ENCODE assay signal across 19 cellular contexts in the genomic region with DNA sequence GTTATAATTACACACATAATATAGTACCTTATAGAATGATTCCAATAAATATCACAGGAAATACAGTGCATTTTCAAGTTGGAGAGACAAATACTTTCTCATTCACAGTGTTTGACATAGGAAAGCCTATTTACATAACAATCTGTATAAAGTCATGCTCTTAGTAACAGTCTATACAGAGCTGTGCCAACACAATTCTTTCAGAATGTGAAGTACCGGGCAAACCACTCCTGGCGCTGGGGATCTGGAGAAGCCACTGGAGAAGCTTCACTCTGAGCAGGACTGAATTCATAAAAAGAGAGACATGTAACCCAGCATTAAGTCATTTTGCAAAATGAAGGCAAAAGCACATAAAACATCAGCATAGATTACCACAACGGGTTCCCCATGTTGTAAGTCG. TPM values are rescaled to one million over a fixed set of nuclear protein-coding genes. Genes with fewer than 3 reads are reported as not detected.
A peak's percentile ranks its signal among the peaks of the same experiment; 100 is the strongest.
DNase-seq lines count a peak whose midpoint lies in the region; ATAC-seq and TF ChIP-seq lines count a peak whose summit lies in the region.
"Had no signal": no experiment of that assay in that cellular context is flagged by ENCODE, and none has a peak within 500 bp of the region (broad histone marks: within the 10 kb centered on the region; RNA-seq: fewer than 3 reads in every experiment).

No MANE protein-coding gene starts in this region.

- peaks cover 2% of the 10 kb centered on the region for H3K27me3 Mint-ChIP-seq in endothelial cell (ENCODE audit: unreplicated experiment)
- no peaks in the 10 kb centered on the region for H3K27me3 Mint-ChIP-seq in naive thymus-derived CD4-positive, alpha-beta T cell
- H3K27me3 Mint-ChIP-seq: IgD-negative memory B cell had no signal

- H3K4me3 Mint-ChIP-seq in endothelial cell (ENCODE audit: unreplicated experiment), result no peak overlapping the region
- H3K4me3 Mint-ChIP-seq in naive thymus-derived CD4-positive, alpha-beta T cell, result no peak overlapping the region
- H3K4me3 Mint-ChIP-seq: H9, IgD-negative memory B cell had no signal

- H3K9me3 ChIP-seq in HAP-1, result no peaks in the 10 kb centered on the region
- no peaks in the 10 kb centered on the region for H3K9me3 ChIP-seq in upper lobe of right lung
- no peaks in the 10 kb centered on the region for H3K9me3 ChIP-seq in naive thymus-derived CD4-positive, alpha-beta T cell (ENCODE audit: control insufficient read depth in 2 of 3, low read length in 3 of 3)

- in situ Hi-C loops in HAP-1 (cut with MboI; ENCODE audit: low sequenced_read_pairs), result no loop called here

- intact Hi-C loops in upper lobe of right lung (cut with DNase I), result no loop called here
- intact Hi-C loops in naive thymus-derived CD4-positive, alpha-beta T cell (cut with micrococcal nuclease), result loop anchor here in 1 of 2 donors (10.0 kb wide), 1 partner anchor 385 kb away; a partner anchor contains a TSS

- H3K36me3 Mint-ChIP-seq in endothelial cell (ENCODE audit: low read depth, unreplicated experiment), result peaks cover 6% of the 10 kb centered on the region
- H3K36me3 Mint-ChIP-seq in naive thymus-derived CD4-positive, alpha-beta T cell, result no peaks in the 10 kb centered on the region
- H3K36me3 Mint-ChIP-seq: IgD-negative memory B cell had no signal

- H3K4me3 ChIP-seq in HAP-1 (no peak overlapping the region), upper lobe of right lung (no peak overlapping the region)
- no peak overlapping the region for H3K4me3 ChIP-seq in naive thymus-derived CD4-positive, alpha-beta T cell (ENCODE audit: low read length)
- H3K4me3 ChIP-seq: GM23248 had no signal

- TF ChIP-seq CTCF in endothelial cell (IDR thresholded peaks at IDR 0.05; ENCODE audit: unreplicated experiment) (no peak), upper lobe of right lung (IDR thresholded peaks at IDR 0.05) (no peak)

- H3K27ac Mint-ChIP-seq in endothelial cell (ENCODE audit: unreplicated experiment), result peak overlapping the region; percentile 30
- H3K27ac Mint-ChIP-seq in naive thymus-derived CD4-positive, alpha-beta T cell, result no peak overlapping the region
- H3K27ac Mint-ChIP-seq: H9, IgD-negative memory B cell had no signal

- H3K4me1 ChIP-seq in HAP-1 (peaks cover 8% of the 10 kb centered on the region), upper lobe of right lung (no peaks in the 10 kb centered on the region)
- H3K4me1 ChIP-seq in naive thymus-derived CD4-positive, alpha-beta T cell (ENCODE audit: control insufficient read depth in 2 of 2, insufficient read depth in 2 of 2, low read length in 2 of 2), result no peaks in the 10 kb centered on the region

- H3K27ac ChIP-seq in upper lobe of right lung, result no peak overlapping the region
- no peak overlapping the region for H3K27ac ChIP-seq in naive thymus-derived CD4-positive, alpha-beta T cell (ENCODE audit: low read depth, low read length)
- H3K27ac ChIP-seq: GM23248, KMS-11 had no signal

- no peaks in the 10 kb centered on the region for H3K9me3 Mint-ChIP-seq in endothelial cell (ENCODE audit: unreplicated experiment)
- no peaks in the 10 kb centered on the region for H3K9me3 Mint-ChIP-seq in naive thymus-derived CD4-positive, alpha-beta T cell
- H3K9me3 Mint-ChIP-seq: H9, IgD-negative memory B cell had no signal

- no peaks in the 10 kb centered on the region for H3K27me3 ChIP-seq in HAP-1 (ENCODE audit: low read depth)
- no peaks in the 10 kb centered on the region for H3K27me3 ChIP-seq in upper lobe of right lung
- no peaks in the 10 kb centered on the region for H3K27me3 ChIP-seq in naive thymus-derived CD4-positive, alpha-beta T cell (ENCODE audit: control insufficient read depth in 2 of 2, insufficient read depth in 2 of 2, low read length in 2 of 2)

- DNase-seq in NCI-H748 (lab: John Stamatoyannopoulos, UW; ENCODE audit: unreplicated experiment) (peak; percentile 18), NCI-H748 treated with DMSO at 0.1 percent for 48 hours (lab: John Stamatoyannopoulos, UW) (no peak), HAP-1 (ENCODE audit: low spot score in 2 of 2) (peak; percentile 47 to 62), endothelial cell (ENCODE audit: low spot score) (no peak), upper lobe of right lung (peak; percentile 36), NCI-H524 (lab: John Stamatoyannopoulos, UW) (no peak)
- DNase-seq in naive thymus-derived CD4-positive, alpha-beta T cell, result no peak
- DNase-seq: DMS153, GM23248, H9, MM.1S, NCI-H1417, NCI-H1694, NCI-H2227 treated with DMSO at 0.1 percent for 48 hours, NCI-H510A treated with DMSO at 0.1 percent for 48 hours, SHP77 treated with DMSO at 0.1 percent for 48 hours had no signal

- CTCF ChIA-PET in naive thymus-derived CD4-positive, alpha-beta T cell (lab: Charles Lee), result interaction anchor here (0.6 to 1.3 kb wide), 4 partner anchors 9 to 151 kb away, joined by 3 to 8 read pairs (median 4); no protein-coding TSS in a partner anchor

- POLR2A ChIA-PET in naive thymus-derived CD4-positive, alpha-beta T cell (lab: Charles Lee), result no interaction called here

- H3K4me1 Mint-ChIP-seq in endothelial cell (ENCODE audit: unreplicated experiment), result peaks cover 11% of the 10 kb centered on the region
- H3K4me1 Mint-ChIP-seq in naive thymus-derived CD4-positive, alpha-beta T cell, result peaks cover 0 to 13% (median 7%) of the 10 kb centered on the region in 7 donors

- H3K36me3 ChIP-seq in HAP-1 (replicated peaks) (no peaks in the 10 kb centered on the region), upper lobe of right lung (no peaks in the 10 kb centered on the region)
- H3K36me3 ChIP-seq in naive thymus-derived CD4-positive, alpha-beta T cell (ENCODE audit: control insufficient read depth in 2 of 3, insufficient read depth in 3 of 3, low read length in 3 of 3), result no peaks in the 10 kb centered on the region

- ATAC-seq in upper lobe of right lung, result peak; percentile 78
- no peak for ATAC-seq in naive thymus-derived CD4-positive, alpha-beta T cell
- ATAC-seq: Panc1 had no signal

RNA-seq across cellular contexts. Expression of a gene that starts 24.9 kb away (rescaled TPM):
- total RNA-seq in endothelial cell (ENCODE audit: unreplicated experiment) (12.8 TPM), upper lobe of right lung (19.5 TPM)
- total RNA-seq in naive thymus-derived CD4-positive, alpha-beta T cell, result 10 to 100 TPM; 21.8 to 33.7 (median 31.1) TPM
- 10 to 100 TPM; 12.1 to 16.0 TPM for polyA plus RNA-seq in naive thymus-derived CD4-positive, alpha-beta T cell

Comparison
In these comparisons a context has a peak if more than half of its experiments do, and no peak if none do; other contexts are left out.
1. DNase-seq: peak in NCI-H748 (single experiment), HAP-1 (2 of 2) and upper lobe of right lung (single experiment); none in NCI-H748 treated with DMSO at 0.1 percent for 48 hours (single experiment), endothelial cell (single experiment), NCI-H524 (0 of 2) and naive thymus-derived CD4-positive, alpha-beta T cell (0 of 9).